8 cellular contexts compared by ENCODE assay signal in genomic region chr22:21467337-21468193, GRCh38. TPM values are rescaled to one million over a fixed set of nuclear protein-coding genes. Genes with fewer than 3 reads are reported as not detected.
DNase-seq lines count a peak whose midpoint lies in the region; ATAC-seq and TF ChIP-seq lines count a peak whose summit lies in the region.
"Not testable (repeated sequence)": the region's sequence is repeated elsewhere in the genome, so short reads cannot be mapped to it uniquely, and the experiment has no call there.

Gene TMEM191C, plus strand, starts transcription at chr22:21467387. Its CDS starts 73 bp downstream, at chr22:21467460.

- H3K27ac Mint-ChIP-seq in CD8-positive, alpha-beta memory T cell = peak within 1 kb of the TSS; percentile 83 to 99 (median 96)
- peak within 1 kb of the TSS; percentile 89 for H3K27ac Mint-ChIP-seq in activated CD4-positive, alpha-beta T cell treated with anti-CD3 and anti-CD28 coated beads, Interleukin-2, amount 10 ng/mL, durations not matched to agents 24 days and 14 days
- H3K27ac Mint-ChIP-seq in neural crest cell (ENCODE audit: unreplicated experiment) = peak within 1 kb of the TSS; percentile 91

- TF ChIP-seq CTCF in heart right ventricle (IDR thresholded peaks at IDR 0.05); neural crest cell (conservative IDR thresholded peaks at IDR 0.05); thoracic aorta (IDR thresholded peaks at IDR 0.05): not testable (repeated sequence)

- H3K36me3 ChIP-seq in CD8-positive, alpha-beta memory T cell (ENCODE audit: insufficient read depth, low read length); heart right ventricle; thoracic aorta: not testable (repeated sequence)

- peak within 1 kb of the TSS; percentile 43 for H3K27ac ChIP-seq in CD8-positive, alpha-beta memory T cell (ENCODE audit: low read depth, low read length)
- H3K27ac ChIP-seq in heart right ventricle = peak within 1 kb of the TSS in 1 of 10 donors; percentile 20
- not testable (repeated sequence) for H3K27ac ChIP-seq in thoracic aorta

- not testable (repeated sequence) for H3K4me1 ChIP-seq in CD8-positive, alpha-beta memory T cell (ENCODE audit: insufficient read depth, low read length); heart right ventricle; thoracic aorta (ENCODE audit: control insufficient read depth in 1 of 2, low read depth in 2 of 2)

- not testable (repeated sequence) for H3K4me1 Mint-ChIP-seq in CD8-positive, alpha-beta memory T cell; activated CD4-positive, alpha-beta T cell treated with anti-CD3 and anti-CD28 coated beads, Interleukin-2, amount 10 ng/mL, durations not matched to agents 24 days and 14 days; neural crest cell

- not testable (repeated sequence) for H3K27me3 Mint-ChIP-seq in CD8-positive, alpha-beta memory T cell; activated CD4-positive, alpha-beta T cell treated with anti-CD3 and anti-CD28 coated beads, Interleukin-2, amount 10 ng/mL, durations not matched to agents 24 days and 14 days; neural crest cell (ENCODE audit: low read depth)

- not testable (repeated sequence) for H3K36me3 Mint-ChIP-seq in CD8-positive, alpha-beta memory T cell; activated CD4-positive, alpha-beta T cell treated with anti-CD3 and anti-CD28 coated beads, Interleukin-2, amount 10 ng/mL, durations not matched to agents 24 days and 14 days (ENCODE audit: low read depth); neural crest cell (ENCODE audit: low read depth)

- DNase-seq in CD8-positive, alpha-beta memory T cell = peak in 1 of 5 donors; percentile 26
- DNase-seq in activated CD4-positive, alpha-beta T cell treated with anti-CD3 and anti-CD28 coated beads, Interleukin-2, amount 10 ng/mL, durations not matched to agents 24 days and 14 days = peak; percentile 44
- DNase-seq in central memory CD4-positive, alpha-beta T cell = peak; percentile 11
- DNase-seq in heart right ventricle; neural crest cell (ENCODE audit: low read depth, low spot score); thoracic aorta (ENCODE audit: low spot score): not testable (repeated sequence)

- WGBS in heart right ventricle, 2 donors = 0% methylated on average over 9 of the region's 74 CpGs; no CpG with 5 or more reads in 1 of the 2 donors

- not testable (repeated sequence) for H3K9me3 Mint-ChIP-seq in CD8-positive, alpha-beta memory T cell; activated CD4-positive, alpha-beta T cell treated with anti-CD3 and anti-CD28 coated beads, Interleukin-2, amount 10 ng/mL, durations not matched to agents 24 days and 14 days; neural crest cell

- not testable (repeated sequence) for H3K4me3 ChIP-seq in CD8-positive, alpha-beta memory T cell (ENCODE audit: low read length)
- H3K4me3 ChIP-seq in heart right ventricle (peak within 1 kb of the TSS in 9 of 10 donors; percentile 25 to 52 (median 47)), thoracic aorta (peak within 1 kb of the TSS; percentile 66)

- H3K4me3 Mint-ChIP-seq in CD8-positive, alpha-beta memory T cell = peak within 1 kb of the TSS; percentile 86 to 99 (median 93)
- peak within 1 kb of the TSS; percentile 85 for H3K4me3 Mint-ChIP-seq in activated CD4-positive, alpha-beta T cell treated with anti-CD3 and anti-CD28 coated beads, Interleukin-2, amount 10 ng/mL, durations not matched to agents 24 days and 14 days
- H3K4me3 Mint-ChIP-seq in neural crest cell = peak within 1 kb of the TSS; percentile 92

- peak; percentile 4 for ATAC-seq in GM21619 (IDR thresholded peaks at IDR 0.05; ENCODE audit: unreplicated experiment)
- ATAC-seq in HG03439 (IDR thresholded peaks at IDR 0.05; ENCODE audit: unreplicated experiment) = peak; percentile 25
- peak in 5 of 8 donors; percentile 41 to 63 (median 53) for ATAC-seq in heart right ventricle
- ATAC-seq in thoracic aorta (ENCODE audit: insufficient number of reproducible peaks, low FRiP score, low read depth) = not testable (repeated sequence)

- CTCF ChIA-PET in CD8-positive, alpha-beta memory T cell (lab: Charles Lee) = not testable (repeated sequence)

- POLR2A ChIA-PET in CD8-positive, alpha-beta memory T cell (lab: Charles Lee) = not testable (repeated sequence)

- not testable (repeated sequence) for H3K9me3 ChIP-seq in CD8-positive, alpha-beta memory T cell (ENCODE audit: low read length); heart right ventricle; thoracic aorta

- not testable (repeated sequence) for H3K27me3 ChIP-seq in CD8-positive, alpha-beta memory T cell (ENCODE audit: insufficient read depth, low read length, poor library complexity, severe bottlenecking); heart right ventricle; thoracic aorta (replicated peaks; ENCODE audit: insufficient read depth)

- intact Hi-C loops in activated CD4-positive, alpha-beta T cell treated with anti-CD3 and anti-CD28 coated beads, Interleukin-2, amount 10 ng/mL, durations not matched to agents 24 days and 14 days (cut with micrococcal nuclease); heart right ventricle (cut with DNase I): not testable (repeated sequence)

RNA-seq across cellular contexts. Expression of gene TMEM191C, which starts in this region (rescaled TPM):
- total RNA-seq in CD8-positive, alpha-beta memory T cell = under 1 TPM; 0.64 to 0.70 TPM
- polyA plus RNA-seq in CD8-positive, alpha-beta memory T cell = 2.2 TPM
- total RNA-seq in activated CD4-positive, alpha-beta T cell treated with anti-CD3 and anti-CD28 coated beads, Interleukin-2, amount 10 ng/mL, durations not matched to agents 24 days and 14 days = 0.50 and 0.54 TPM in 2 replicates
- total RNA-seq in heart right ventricle (1 to 10 TPM in 2 of 10 donors, under 1 TPM in 6, not detected in 2; 0.26 to 1.8 (median 0.85) TPM), neural crest cell (2.1 and 2.2 TPM in 2 replicates), thoracic aorta (under 1 TPM; 0.27 to 0.63 TPM)
- polyA plus RNA-seq in heart right ventricle = 1 to 10 TPM in 1 of 2 donors, under 1 TPM in 1; 0.70 to 1.1 TPM

Comparison
In these comparisons a context has a peak if more than half of its experiments do, and no peak if none do; other contexts are left out.
1. Peak in DNase-seq in activated CD4-positive, alpha-beta T cell treated with anti-CD3 and anti-CD28 coated beads, Interleukin-2, amount 10 ng/mL, durations not matched to agents 24 days and 14 days; RNA of the gene not detected or under 1 TPM.